In genomic region chr2:42959148-42959992, GRCh38 we compare ENCODE assay signal across 11 cellular contexts.
DNase-seq lines count a peak whose midpoint lies in the region; ATAC-seq and TF ChIP-seq lines count a peak whose summit lies in the region.
"Had no signal": no experiment of that assay in that cellular context is flagged by ENCODE, and none has a peak within 500 bp of the region (broad histone marks: within the 10 kb centered on the region; RNA-seq: fewer than 3 reads in every experiment).

No MANE protein-coding gene starts in this region.

- H3K36me3 Mint-ChIP-seq in neural progenitor cell = no peaks in the 10 kb centered on the region
- H3K36me3 Mint-ChIP-seq: activated naive CD8-positive, alpha-beta T cell treated with anti-CD3 and anti-CD28 coated beads, Interleukin-2, amount 10 ng/mL, durations not matched to agents 7 days and 5 days had no signal

- H3K4me3 ChIP-seq in esophagus muscularis mucosa (no peak overlapping the region), neural progenitor cell (no peak overlapping the region)

- no peak for TF ChIP-seq CTCF in esophagus muscularis mucosa (IDR thresholded peaks at IDR 0.05)
- TF ChIP-seq CTCF in neural progenitor cell (IDR thresholded peaks at IDR 0.05) = no peak

- no peak for ATAC-seq in HG02798 (IDR thresholded peaks at IDR 0.05; ENCODE audit: poor library complexity, unreplicated experiment)

- peaks cover 6% of the 10 kb centered on the region for H3K27me3 Mint-ChIP-seq in neural progenitor cell (ENCODE audit: insufficient read depth, low read depth)

- no peak overlapping the region for H3K9ac ChIP-seq in neural progenitor cell

- H3F3A ChIP-seq in neural progenitor cell (ENCODE audit: low read depth) = peaks cover 30% of the 10 kb centered on the region

- TF ChIP-seq POLR2A in esophagus muscularis mucosa (IDR thresholded peaks at IDR 0.05; ENCODE audit: low read depth) = no peak

- TF ChIP-seq EP300 in esophagus muscularis mucosa (IDR thresholded peaks at IDR 0.05) = no peak

- H3K4me1 ChIP-seq in esophagus muscularis mucosa (peaks cover 56 to 77% (median 67%) of the 10 kb centered on the region in 4 donors), neural progenitor cell (peaks cover 40% of the 10 kb centered on the region)

- H3K27ac ChIP-seq in esophagus muscularis mucosa (replicated peaks in 1 of 4) (peak overlapping the region; percentile 63 to 80 (median 74)), neural progenitor cell (no peak overlapping the region)
- H3K27ac ChIP-seq: WERI-Rb-1 had no signal

- no peaks in the 10 kb centered on the region for H3K79me2 ChIP-seq in neural progenitor cell (ENCODE audit: low read depth)

- H2AFZ ChIP-seq in neural progenitor cell (replicated peaks) = peak overlapping the region; percentile 52

- H3K4me3 Mint-ChIP-seq in neural progenitor cell = no peak overlapping the region
- H3K4me3 Mint-ChIP-seq: activated naive CD8-positive, alpha-beta T cell treated with anti-CD3 and anti-CD28 coated beads, Interleukin-2, amount 10 ng/mL, durations not matched to agents 7 days and 5 days had no signal

- intact Hi-C loops in esophagus muscularis mucosa (cut with DNase I) = no loop called here

- H3K9me3 ChIP-seq in esophagus muscularis mucosa (no peaks in the 10 kb centered on the region), neural progenitor cell (ENCODE audit: low read depth) (no peaks in the 10 kb centered on the region)

- WGBS in esophagus muscularis mucosa = 41% methylated on average over 9 of the region's 9 CpGs

- H3K9me3 Mint-ChIP-seq in neural progenitor cell = no peaks in the 10 kb centered on the region
- H3K9me3 Mint-ChIP-seq: activated naive CD8-positive, alpha-beta T cell treated with anti-CD3 and anti-CD28 coated beads, Interleukin-2, amount 10 ng/mL, durations not matched to agents 7 days and 5 days had no signal

- H3K4me2 ChIP-seq in neural progenitor cell = no peak overlapping the region

- H3K27me3 ChIP-seq in esophagus muscularis mucosa (no peaks in the 10 kb centered on the region), neural progenitor cell (no peaks in the 10 kb centered on the region)

- no peaks in the 10 kb centered on the region for H4K20me1 ChIP-seq in neural progenitor cell (ENCODE audit: low read depth)

- H3K36me3 ChIP-seq in esophagus muscularis mucosa = no peaks in the 10 kb centered on the region
- no peaks in the 10 kb centered on the region for H3K36me3 ChIP-seq in neural progenitor cell
- H3K36me3 ChIP-seq: WERI-Rb-1 had no signal

- peaks cover 42% of the 10 kb centered on the region for H3K4me1 Mint-ChIP-seq in neural progenitor cell

- DNase-seq in NOMO-1 (lab: John Stamatoyannopoulos, UW; ENCODE audit: unreplicated experiment in 2 of 2) (peak; percentile 94 to 97), esophagus muscularis mucosa (ENCODE audit: extremely low spot score) (no peak), neural progenitor cell (ENCODE audit: low spot score) (no peak), ureter (ENCODE audit: low spot score) (peak; percentile 69), AG08396 (ENCODE audit: low spot score) (no peak), cortex of kidney (lab: John Stamatoyannopoulos, UW) (no peak), NCI-H1694 treated with DMSO at 0.1 percent for 48 hours (lab: John Stamatoyannopoulos, UW) (no peak)
- DNase-seq: activated naive CD8-positive, alpha-beta T cell treated with anti-CD3 and anti-CD28 coated beads, Interleukin-2, amount 10 ng/mL, durations not matched to agents 7 days and 5 days; NCI-H524; WERI-Rb-1 had no signal

- H3K27ac Mint-ChIP-seq in neural progenitor cell = peak overlapping the region; percentile 29
- H3K27ac Mint-ChIP-seq: activated naive CD8-positive, alpha-beta T cell treated with anti-CD3 and anti-CD28 coated beads, Interleukin-2, amount 10 ng/mL, durations not matched to agents 7 days and 5 days had no signal

Comparison
In these comparisons a context has a peak if more than half of its experiments do, and no peak if none do; other contexts are left out.
1. DNase-seq: peak in NOMO-1 (2 of 2) and ureter (single experiment); none in esophagus muscularis mucosa (single experiment), neural progenitor cell (single experiment), AG08396 (single experiment), cortex of kidney (single experiment) and NCI-H1694 treated with DMSO at 0.1 percent for 48 hours (single experiment).